15 cellular contexts compared by ENCODE assay signal in genomic region chr3:183259621-183260020, GRCh38. TPM values are rescaled to one million over a fixed set of nuclear protein-coding genes. Genes with fewer than 3 reads are reported as not detected.
DNase-seq lines count a peak whose midpoint lies in the region; ATAC-seq and TF ChIP-seq lines count a peak whose summit lies in the region.
"Had no signal": no experiment of that assay in that cellular context is flagged by ENCODE, and none has a peak within 500 bp of the region (broad histone marks: within the 10 kb centered on the region; RNA-seq: fewer than 3 reads in every experiment).

No MANE protein-coding gene starts in this region.

- H3K27ac ChIP-seq in SK-N-MC: 0 out of 2 replicates have a peak overlapping the region, but pooled peaks have one; percentile 92
- H3K27ac ChIP-seq in spleen: peak overlapping the region in 6 of 8 donors; percentile 23 to 79 (median 76)
- no peak overlapping the region for H3K27ac ChIP-seq in prostate gland
- H3K27ac ChIP-seq in dorsolateral prefrontal cortex: peak overlapping the region in 16 of 59 donors; percentile 2 to 64 (median 24)

- intact Hi-C loops in spleen (cut with DNase I; ENCODE audit: low total_unique reads) (no loop called here), prostate gland (cut with DNase I) (loop anchor here (5.0 to 10.0 kb wide), 2 partner anchors 123 to 505 kb away; no protein-coding TSS in a partner anchor), dorsolateral prefrontal cortex (cut with DNase I) (no loop called here)

- H3K36me3 Mint-ChIP-seq in memory B cell: peaks cover 3% of the 10 kb centered on the region

- H3K27me3 ChIP-seq in spleen (replicated peaks in 1 of 7) (peaks cover 0 to 9% (median 1%) of the 10 kb centered on the region in 7 donors), prostate gland (replicated peaks; ENCODE audit: insufficient read depth) (no peaks in the 10 kb centered on the region), dorsolateral prefrontal cortex (peaks cover 0 to 3% (median 0%) of the 10 kb centered on the region in 45 donors)

- H3K4me3 ChIP-seq in SK-N-MC (no peak overlapping the region), spleen (peak overlapping the region in 1 of 8 donors; percentile 26), prostate gland (no peak overlapping the region), dorsolateral prefrontal cortex (no peak overlapping the region)

- no peak for ATAC-seq in memory B cell (ENCODE audit: low read depth)

- no peak for TF ChIP-seq CTCF in spleen (IDR thresholded peaks at IDR 0.05 in 8 of 11, conservative IDR thresholded peaks at IDR 0.05 in 3 of 11)
- no peak for TF ChIP-seq CTCF in prostate gland (IDR thresholded peaks at IDR 0.05)
- TF ChIP-seq CTCF in dorsolateral prefrontal cortex (IDR thresholded peaks at IDR 0.05 in 54 of 56, conservative IDR thresholded peaks at IDR 0.05 in 2 of 56; ENCODE audit: low read depth in 1 of 56, partially characterized antibody in 56 of 56): no peak

- H3K36me3 ChIP-seq in SK-N-MC (ENCODE audit: insufficient read depth, low read length) (peaks cover 8% of the 10 kb centered on the region; the same call in 1 of the 2 replicates), spleen (no peaks in the 10 kb centered on the region), prostate gland (no peaks in the 10 kb centered on the region)

- H3K9me3 ChIP-seq in SK-N-MC (ENCODE audit: low read depth, low read length): no peaks in the 10 kb centered on the region
- no peaks in the 10 kb centered on the region for H3K9me3 ChIP-seq in spleen
- H3K9me3 ChIP-seq in prostate gland: no peaks in the 10 kb centered on the region

- H3K27me3 Mint-ChIP-seq in memory B cell: peaks cover 25% of the 10 kb centered on the region

- H3K4me1 Mint-ChIP-seq in memory B cell: peaks cover 11% of the 10 kb centered on the region

- DNase-seq in NCI-H2029 (lab: John Stamatoyannopoulos, UW): peak; percentile 53
- no peak for DNase-seq in NCI-H2029 treated with DMSO at 0.1 percent for 48 hours (lab: John Stamatoyannopoulos, UW)
- no peak for DNase-seq in SK-N-MC (ENCODE audit: low read depth, low spot score)
- no peak for DNase-seq in memory B cell (ENCODE audit: low spot score in 2 of 2)
- DNase-seq in spleen: no peak
- no peak for DNase-seq in prostate gland (ENCODE audit: low spot score)
- no peak for DNase-seq in C1 segment of cervical spinal cord (lab: John Stamatoyannopoulos, UW)
- no peak for DNase-seq in dorsolateral prefrontal cortex
- DNase-seq: 8988T; activated CD4-positive, alpha-beta T cell treated with anti-CD3 and anti-CD28 coated beads, Interleukin-2, amount 50 U/mL, for 4 hours; effector CD4-positive, alpha-beta T cell; retina; stimulated activated CD4-positive, alpha-beta T cell treated with anti-CD3 and anti-CD28 coated beads, Interleukin-4, amount 100 ng/mL, for 1 hour; T-helper 9 cell had no signal

- no peak overlapping the region for H3K4me3 Mint-ChIP-seq in memory B cell

- H3K9me3 Mint-ChIP-seq in memory B cell: no peaks in the 10 kb centered on the region

- no peak overlapping the region for H3K9ac ChIP-seq in SK-N-MC (ENCODE audit: insufficient read length)

- H3K27ac Mint-ChIP-seq in memory B cell: peak overlapping the region; percentile 50

- TF ChIP-seq POLR2A in spleen (IDR thresholded peaks at IDR 0.05): no peak
- TF ChIP-seq POLR2A in prostate gland (IDR thresholded peaks at IDR 0.05): no peak

- 48 to 76% (median 63%) methylated on average over 2 of the region's 2 CpGs for WGBS in spleen, 5 donors
- 77% methylated on average over 2 of the region's 2 CpGs for WGBS in prostate gland

- H3K4me1 ChIP-seq in spleen (peaks cover 2 to 52% (median 21%) of the 10 kb centered on the region in 6 donors), prostate gland (replicated peaks) (no peaks in the 10 kb centered on the region)

RNA-seq across cellular contexts. Expression of gene B3GNT5, which starts 6.6 kb away (rescaled TPM):
- total RNA-seq in spleen (10 to 100 TPM in 1 of 7 donors, 1 to 10 TPM in 6; 2.2 to 11.9 (median 6.2) TPM), prostate gland (1 to 10 TPM; 5.9 to 7.2 TPM), dorsolateral prefrontal cortex (10 to 100 TPM in 1 of 120 experiments, 1 to 10 TPM in 119; 1.0 to 11.3 (median 3.6) TPM)
- 1 to 10 TPM in 2 of 3 donors, under 1 TPM in 1; 0.61 to 1.2 (median 1.0) TPM for polyA plus RNA-seq in spleen
- total RNA-seq: G401 had no signal

Comparison
In these comparisons a context has a peak if more than half of its experiments do, and no peak if none do; other contexts are left out.
1. H3K27ac ChIP-seq: peak in SK-N-MC (single experiment) and spleen (6 of 8); none in prostate gland (0 of 2).